In the genomic region with DNA sequence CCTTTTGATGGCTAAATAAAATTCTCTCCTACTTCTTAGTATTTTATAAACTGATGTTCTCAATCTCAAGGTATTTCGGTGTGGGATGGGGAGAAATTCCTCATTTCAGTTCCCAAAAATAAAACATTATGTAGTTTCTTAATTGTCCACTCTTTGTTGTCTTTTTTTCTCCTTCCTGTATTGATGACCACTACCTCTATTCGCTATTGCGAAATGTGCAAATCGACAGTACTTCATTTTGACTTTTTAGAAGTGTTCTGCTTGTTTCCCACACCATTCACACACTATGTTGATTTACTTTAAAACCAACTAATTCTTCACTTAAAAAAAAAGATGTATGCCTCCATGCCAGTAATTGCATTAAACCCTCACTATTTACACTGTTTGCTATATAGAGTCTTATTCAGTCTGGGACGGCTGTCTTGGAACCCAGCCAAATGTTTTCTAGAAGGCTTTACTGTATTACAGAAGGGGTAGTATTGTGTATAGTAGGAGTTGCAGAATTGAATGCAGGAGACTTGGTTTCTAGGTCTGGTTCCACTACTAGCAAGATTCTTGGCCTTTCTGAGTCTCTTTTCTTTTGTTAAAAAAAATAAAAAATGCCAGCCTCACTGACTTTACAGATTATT, we compare ENCODE assay signal across 1 cellular context.
TF ChIP-seq lines count a peak whose summit lies in the region.

No MANE protein-coding gene starts in this region.

TF ChIP-seq in H1, 55 proteins besides CTCF, POLR2A, EP300 and RAD21:
- TF ChIP-seq CEBPB (IDR thresholded peaks at IDR 0.05; ENCODE audit: low read depth, low read length) (peak; percentile 93), POU5F1 (IDR thresholded peaks at IDR 0.05; ENCODE audit: low read depth, low read length) (no peak)
